ENCODE assay signal across 8 cellular contexts in genomic region chr12:56116267-56117081, GRCh38. TPM values are rescaled to one million over a fixed set of nuclear protein-coding genes. Genes with fewer than 3 reads are reported as not detected.
DNase-seq lines count a peak whose midpoint lies in the region; FAIRE-seq and TF ChIP-seq lines count a peak whose summit lies in the region.

Gene RPL41, plus strand, starts transcription at chr12:56116633.

- no peak within 1 kb of the TSS for H2BK5ac ChIP-seq in neuronal stem cell (ENCODE audit: low read length)

- peaks cover 0 to 7% of the 10 kb centered on the region in 2 donors for H3K9me3 ChIP-seq in neuronal stem cell (replicated peaks in 1 of 2; ENCODE audit: control insufficient read depth in 2 of 2, insufficient read depth in 1 of 2, low read depth in 1 of 2, low read length in 2 of 2)

- H2BK15ac ChIP-seq in neuronal stem cell (ENCODE audit: low read length): no peak within 1 kb of the TSS

- H3K4me1 ChIP-seq in neuronal stem cell (ENCODE audit: control insufficient read depth in 2 of 2, insufficient read depth in 1 of 2, low read depth in 1 of 2, low read length in 2 of 2): peaks cover 6 to 16% of the 10 kb centered on the region in 2 donors

- H4K91ac ChIP-seq in neuronal stem cell (ENCODE audit: low read depth, low read length, poor library complexity): no peak within 1 kb of the TSS

- in situ Hi-C loops in SK-MEL-5 (cut with HindIII; ENCODE audit: low pct_unique_long_range_greater_than_20kb, low sequenced_read_pairs): loop anchor here (5.0 kb wide), 1 partner anchor 76 kb away; no protein-coding TSS in a partner anchor

- H2AFZ ChIP-seq in neuronal stem cell (ENCODE audit: low read length): peak within 1 kb of the TSS; percentile 81

- peak; percentile 98 for DNase-seq in ELF-1 (ENCODE audit: low read depth, low spot score)
- peak; percentile 86 for DNase-seq in HCEC 1CT
- peak; percentile 97 for DNase-seq in NAMALWA (ENCODE audit: low spot score)
- DNase-seq in SK-MEL-5 (ENCODE audit: low read depth, low spot score): peak; percentile 95
- DNase-seq in activated naive CD4-positive, alpha-beta T cell (lab: John Stamatoyannopoulos, UW): peak; percentile 86 to 93 (median 88)
- peak; percentile 75 to 80 for DNase-seq in frontal cortex (ENCODE audit: low spot score in 2 of 2)
- DNase-seq in neuronal stem cell (ENCODE audit: low spot score): peak; percentile 95

- H3K14ac ChIP-seq in neuronal stem cell (ENCODE audit: low read length): no peak within 1 kb of the TSS

- H3K27me3 ChIP-seq in neuronal stem cell (ENCODE audit: control insufficient read depth in 3 of 3, insufficient read depth in 3 of 3, low read depth in 1 of 3, low read length in 3 of 3): no peaks in the 10 kb centered on the region

- peak within 1 kb of the TSS; percentile 78 for H3K9ac ChIP-seq in neuronal stem cell (ENCODE audit: low read depth, low read length, poor library complexity)

- H4K8ac ChIP-seq in neuronal stem cell (ENCODE audit: low read depth, low read length): no peak within 1 kb of the TSS

- H3K79me1 ChIP-seq in neuronal stem cell (ENCODE audit: low read depth, low read length): no peaks in the 10 kb centered on the region

- peak within 1 kb of the TSS; percentile 67 to 83 for H3K4me3 ChIP-seq in neuronal stem cell (ENCODE audit: low read length in 2 of 2)

- no peak within 1 kb of the TSS for H3K4ac ChIP-seq in neuronal stem cell (ENCODE audit: low read length)

- H3K36me3 ChIP-seq in neuronal stem cell (replicated peaks in 1 of 2; ENCODE audit: control insufficient read depth in 2 of 2, insufficient read depth in 2 of 2, low read length in 2 of 2): peaks cover 25 to 57% of the 10 kb centered on the region in 2 donors

- peak within 1 kb of the TSS; percentile 35 for H2BK12ac ChIP-seq in neuronal stem cell (ENCODE audit: low read length)

- FAIRE-seq in frontal cortex (lab: Jason Lieb, UNC): no peak

- H2AK5ac ChIP-seq in neuronal stem cell (ENCODE audit: low read depth, low read length): no peak within 1 kb of the TSS

- peak within 1 kb of the TSS; percentile 70 for H3K27ac ChIP-seq in neuronal stem cell (replicated peaks; ENCODE audit: low read length)

- TF ChIP-seq CTCF in subcutaneous adipose tissue (IDR thresholded peaks at IDR 0.05; ENCODE audit: low read depth): no peak

- WGBS in neuronal stem cell (ENCODE audit: extremely low coverage in 2 of 2, insufficient read length in 2 of 2, insufficient replicate concordance in 1 of 2), 2 donors: no CpG with 5 or more reads among the region's 34 CpGs

- peak within 1 kb of the TSS; percentile 17 for H3K23ac ChIP-seq in neuronal stem cell (ENCODE audit: low read depth, low read length, poor library complexity)

- H2BK120ac ChIP-seq in neuronal stem cell (ENCODE audit: low read depth, low read length): no peak within 1 kb of the TSS

- peak within 1 kb of the TSS; percentile 72 for H3K4me2 ChIP-seq in neuronal stem cell (ENCODE audit: insufficient read depth, low read length, poor library complexity, severe bottlenecking)

- H3K18ac ChIP-seq in neuronal stem cell (ENCODE audit: low read length): peak within 1 kb of the TSS; percentile 32

RNA-seq across cellular contexts. Expression of gene RPL41, which starts in this region (rescaled TPM):
- 5,360 and 5,858 TPM in 2 replicates for total RNA-seq in SK-MEL-5 (2014; rRNA removed; shearing (Covaris generic))
- polyA plus RNA-seq in SK-MEL-5 (2015; cell fraction: cytosol; rRNA removed): 3,392 and 3,999 TPM in 2 replicates
- 956 and 1,011 TPM in 2 replicates for polyA plus RNA-seq in SK-MEL-5 (2015; cell fraction: nucleus; rRNA removed)
- total RNA-seq in frontal cortex (1,399 TPM), subcutaneous adipose tissue (1,000 to 10,000 TPM; 2,735 to 3,575 (median 3,131) TPM)
- 16,336 TPM for polyA plus RNA-seq in neuronal stem cell (2013, experiment 1 of 2)
- polyA plus RNA-seq in neuronal stem cell (2013, experiment 2 of 2): 16,107 TPM

Comparison
In these comparisons a context has a peak if more than half of its experiments do, and no peak if none do; other contexts are left out.
1. Peak in every context shown above with its lines: DNase-seq, H3K4me3 ChIP-seq and H3K27ac ChIP-seq.